In genomic region chr7:44724276-44724675, GRCh38 we compare ENCODE assay signal across 24 cellular contexts. TPM values are rescaled to one million over a fixed set of nuclear protein-coding genes. Genes with fewer than 3 reads are reported as not detected.
DNase-seq lines count a peak whose midpoint lies in the region; ATAC-seq, FAIRE-seq and TF ChIP-seq lines count a peak whose summit lies in the region.
"Had no signal": no experiment of that assay in that cellular context is flagged by ENCODE, and none has a peak within 500 bp of the region (broad histone marks: within the 10 kb centered on the region; RNA-seq: fewer than 3 reads in every experiment).

No MANE protein-coding gene starts in this region.

- H3K36me3 ChIP-seq in Karpas-422 (ENCODE audit: insufficient read depth, low read length) (no peaks in the 10 kb centered on the region), astrocyte (ENCODE audit: insufficient read depth, low read length) (no peaks in the 10 kb centered on the region), mesendoderm (ENCODE audit: control insufficient read depth, insufficient read depth, low read length) (no peaks in the 10 kb centered on the region), spleen (no peaks in the 10 kb centered on the region)

- H3K9me3 Mint-ChIP-seq in astrocyte (ENCODE audit: unreplicated experiment) = peaks cover 6% of the 10 kb centered on the region

- no peak overlapping the region for H2BK15ac ChIP-seq in mesendoderm (replicated peaks; ENCODE audit: low read depth)

- H4K20me1 ChIP-seq in Karpas-422 (ENCODE audit: insufficient read depth, low read depth, low read length) (no peaks in the 10 kb centered on the region), astrocyte (ENCODE audit: insufficient read depth, low read length) (no peaks in the 10 kb centered on the region)

- H3K18ac ChIP-seq in mesendoderm (ENCODE audit: low read length) = no peak overlapping the region

- peak overlapping the region; percentile 77 for H3K27ac Mint-ChIP-seq in astrocyte (ENCODE audit: unreplicated experiment)
- H3K27ac Mint-ChIP-seq: CD4-positive, alpha-beta memory T cell had no signal

- no peak overlapping the region for H3K27ac ChIP-seq in Karpas-422 (ENCODE audit: low read length)
- H3K27ac ChIP-seq in astrocyte (ENCODE audit: low read depth, low read length) = no peak overlapping the region
- H3K27ac ChIP-seq in mesendoderm (ENCODE audit: low read depth, low read length) = no peak overlapping the region
- no peak overlapping the region for H3K27ac ChIP-seq in spleen
- H3K27ac ChIP-seq: A549, GM23248 had no signal

- WGBS in mesendoderm (ENCODE audit: extremely low coverage, insufficient coverage, low lambda C conversion rate) = no CpG with 5 or more reads among the region's 4 CpGs
- 89 to 98% (median 95%) methylated on average over 4 of the region's 4 CpGs for WGBS in spleen, 5 donors

- intact Hi-C loops in spleen (cut with DNase I; ENCODE audit: low total_unique reads) = no loop called here

- H4K8ac ChIP-seq in mesendoderm (ENCODE audit: low read depth, low read length) = no peak overlapping the region

- H3K27me3 ChIP-seq in Karpas-422 (ENCODE audit: low read length) = no peaks in the 10 kb centered on the region
- no peaks in the 10 kb centered on the region for H3K27me3 ChIP-seq in astrocyte (ENCODE audit: insufficient read depth, low read length)
- no peaks in the 10 kb centered on the region for H3K27me3 ChIP-seq in mesendoderm (ENCODE audit: insufficient read depth, low read length, poor library complexity)
- H3K27me3 ChIP-seq in spleen (replicated peaks in 1 of 7) = no peaks in the 10 kb centered on the region

- H3K4me1 ChIP-seq in Karpas-422 (ENCODE audit: low read length) (no peaks in the 10 kb centered on the region), astrocyte (ENCODE audit: insufficient read depth, low read length) (peaks cover 15% of the 10 kb centered on the region), mesendoderm (ENCODE audit: control insufficient read depth, low read depth, low read length) (no peaks in the 10 kb centered on the region), spleen (peaks cover 0 to 15% (median 7%) of the 10 kb centered on the region in 6 donors)
- H3K4me1 ChIP-seq: A549 had no signal

- no peak overlapping the region for H2AK5ac ChIP-seq in mesendoderm (ENCODE audit: low read length)

- H3K9me2 ChIP-seq in Karpas-422 (replicated peaks; ENCODE audit: insufficient read depth, low read length) = no peaks in the 10 kb centered on the region

- H2AFZ ChIP-seq in Karpas-422 (ENCODE audit: low read length) = no peak overlapping the region
- H2AFZ ChIP-seq in astrocyte (ENCODE audit: low read depth, low read length) = no peak overlapping the region
- H2AFZ ChIP-seq: GM23248 had no signal

- no peaks in the 10 kb centered on the region for H3K79me2 ChIP-seq in Karpas-422 (ENCODE audit: low read length)
- no peaks in the 10 kb centered on the region for H3K79me2 ChIP-seq in astrocyte (ENCODE audit: insufficient read depth, low read length)
- H3K79me2 ChIP-seq in mesendoderm (ENCODE audit: control insufficient read depth, insufficient read depth, low read length) = no peaks in the 10 kb centered on the region

- H2BK120ac ChIP-seq in mesendoderm (ENCODE audit: low read depth, low read length) = no peak overlapping the region

- no peaks in the 10 kb centered on the region for H3K36me3 Mint-ChIP-seq in astrocyte (ENCODE audit: low read depth, unreplicated experiment)
- H3K36me3 Mint-ChIP-seq: CD4-positive, alpha-beta memory T cell had no signal

- no peaks in the 10 kb centered on the region for H3K79me1 ChIP-seq in mesendoderm (ENCODE audit: low read length)

- ATAC-seq in GM18498 (IDR thresholded peaks at IDR 0.05; ENCODE audit: unreplicated experiment) = no peak
- ATAC-seq: A549, HCT116 had no signal

- peaks cover 14% of the 10 kb centered on the region for H3K4me1 Mint-ChIP-seq in astrocyte (ENCODE audit: low read depth, unreplicated experiment)
- H3K4me1 Mint-ChIP-seq: CD4-positive, alpha-beta memory T cell had no signal

- no peak overlapping the region for H2BK5ac ChIP-seq in mesendoderm (ENCODE audit: low read length)

- H3K56ac ChIP-seq in mesendoderm (ENCODE audit: low read length) = no peak overlapping the region

- TF ChIP-seq POLR2A in spleen (IDR thresholded peaks at IDR 0.05) = no peak

- no peak overlapping the region for H3K23ac ChIP-seq in mesendoderm (ENCODE audit: low read length)

- H3K4me3 Mint-ChIP-seq in astrocyte (ENCODE audit: unreplicated experiment) = no peak overlapping the region
- H3K4me3 Mint-ChIP-seq: CD4-positive, alpha-beta memory T cell had no signal

- no peak for FAIRE-seq in astrocyte (lab: Jason Lieb, UNC)
- FAIRE-seq: A549, G401.6, GM12892, GM19239, H1 had no signal

- H3K27me3 Mint-ChIP-seq in astrocyte (ENCODE audit: low read depth, unreplicated experiment) = no peaks in the 10 kb centered on the region

- no peak overlapping the region for H3K4ac ChIP-seq in mesendoderm (ENCODE audit: low read depth, low read length)

- H3K9me3 ChIP-seq in Karpas-422 (ENCODE audit: low read length) (no peaks in the 10 kb centered on the region), astrocyte (ENCODE audit: insufficient read depth, low read depth, low read length) (no peaks in the 10 kb centered on the region), spleen (peaks cover 0 to 24% (median 18%) of the 10 kb centered on the region in 8 donors)
- H3K9me3 ChIP-seq: A549 had no signal

- H3K9ac ChIP-seq in Karpas-422 (ENCODE audit: low read length) = no peak overlapping the region
- no peak overlapping the region for H3K9ac ChIP-seq in astrocyte (ENCODE audit: low read length)
- H3K9ac ChIP-seq in mesendoderm (ENCODE audit: low read length) = no peak overlapping the region
- H3K9ac ChIP-seq: GM23248 had no signal

- peak; percentile 10 for DNase-seq in Karpas-422
- no peak for DNase-seq in astrocyte (ENCODE audit: low read depth)
- DNase-seq in mesendoderm = peak; percentile 64
- DNase-seq in spleen = peak; percentile 20
- no peak for DNase-seq in NCI-H510A treated with DMSO at 0.1 percent for 48 hours (lab: John Stamatoyannopoulos, UW)
- no peak for DNase-seq in Ammon's horn (ENCODE audit: low spot score)
- DNase-seq: 8988T; ACHN; AML-193; C1 segment of cervical spinal cord; Calu3; CD4-positive, alpha-beta memory T cell; COR-L47; DMS53; DMS79 treated with DMSO at 0.1 percent for 48 hours; GM23248; H7 had no signal

- no peak overlapping the region for H3K4me2 ChIP-seq in Karpas-422 (ENCODE audit: low read depth, low read length, poor library complexity, severe bottlenecking)
- no peak overlapping the region for H3K4me2 ChIP-seq in astrocyte (ENCODE audit: low read length)
- H3K4me2 ChIP-seq in mesendoderm (ENCODE audit: low read length) = no peak overlapping the region
- H3K4me2 ChIP-seq: A549 had no signal

- no peak overlapping the region for H3K4me3 ChIP-seq in Karpas-422 (ENCODE audit: low read length)
- H3K4me3 ChIP-seq in astrocyte (ENCODE audit: insufficient read depth, low read depth, low read length) = no peak overlapping the region
- no peak overlapping the region for H3K4me3 ChIP-seq in mesendoderm (ENCODE audit: low read length)
- H3K4me3 ChIP-seq in spleen = no peak overlapping the region
- H3K4me3 ChIP-seq: A549, GM23248 had no signal

- H4K5ac ChIP-seq in mesendoderm (ENCODE audit: low read length) = no peak overlapping the region

- TF ChIP-seq CTCF in astrocyte (IDR thresholded peaks at IDR 0.05; ENCODE audit: insufficient read depth, low read depth, low read length) = no peak
- no peak for TF ChIP-seq CTCF in spleen (IDR thresholded peaks at IDR 0.05 in 8 of 11, conservative IDR thresholded peaks at IDR 0.05 in 3 of 11)

RNA-seq across cellular contexts. Expression of gene ZMIZ2, which starts 24.4 kb away (rescaled TPM):
- total RNA-seq in Karpas-422 (2014; rRNA removed; shearing (Covaris generic); ENCODE audit: low replicate concordance) = 16.2 and 19.9 TPM in 2 replicates
- total RNA-seq in astrocyte = 62.5 and 76.8 TPM in 2 replicates
- 33.4 TPM for polyA plus RNA-seq in mesendoderm (2013, experiment 1 of 2)
- polyA plus RNA-seq in mesendoderm (2013, experiment 2 of 2) = 34.8 TPM
- total RNA-seq in spleen = 100 to 1,000 TPM in 4 of 7 donors, 10 to 100 TPM in 3; 35.6 to 160 (median 125) TPM
- polyA plus RNA-seq in spleen = 10 to 100 TPM; 27.7 to 95.7 (median 64.5) TPM

Comparison
In these comparisons a context has a peak if more than half of its experiments do, and no peak if none do; other contexts are left out.
1. DNase-seq: peak in Karpas-422 (single experiment), mesendoderm (single experiment) and spleen (single experiment); none in astrocyte (single experiment), NCI-H510A treated with DMSO at 0.1 percent for 48 hours (single experiment) and Ammon's horn (single experiment).